2 cellular contexts compared by ENCODE assay signal in genomic region chr3:36756272-36756671, GRCh38.
TF ChIP-seq lines count a peak whose summit lies in the region.

No MANE protein-coding gene starts in this region.

TF ChIP-seq in HEK293, 187 proteins besides CTCF, POLR2A, EP300 and RAD21 (continued from another document):
- TF ChIP-seq REST (tag by site-specific recombination; IDR thresholded peaks at IDR 0.05) (peak; percentile 86), ZNF571 (tag by site-specific recombination; IDR thresholded peaks at IDR 0.05) (no peak), ZIC2 (tag by site-specific recombination; IDR thresholded peaks at IDR 0.05) (no peak)

TF ChIP-seq in GM12878, 131 proteins besides CTCF, POLR2A, EP300 and RAD21 (continued from another document):
- peak; percentile 73; the same call in 1 of the 2 replicates for TF ChIP-seq REST (IDR thresholded peaks at IDR 0.05; ENCODE audit: low read depth, low read length)
